In genomic region chr6:42049116-42049809, GRCh38 we compare ENCODE assay signal across 8 cellular contexts. TPM values are rescaled to one million over a fixed set of nuclear protein-coding genes. Genes with fewer than 3 reads are reported as not detected.
DNase-seq lines count a peak whose midpoint lies in the region; ATAC-seq, FAIRE-seq and TF ChIP-seq lines count a peak whose summit lies in the region.

No MANE protein-coding gene starts in this region.

- peak overlapping the region; percentile 67 to 77 (median 76) for H3K4me3 ChIP-seq in keratinocyte (ENCODE audit: control insufficient read depth in 2 of 3, extremely low read depth in 1 of 3, insufficient read depth in 2 of 3, low read depth in 1 of 3, low read length in 3 of 3)

- H3K36me3 ChIP-seq in keratinocyte (ENCODE audit: control insufficient read depth in 2 of 2, extremely low read depth in 1 of 2, insufficient read depth in 2 of 2, low read length in 2 of 2), result peaks cover 3 to 4% of the 10 kb centered on the region in 2 experiments

- peak overlapping the region; percentile 99 for H3K27ac Mint-ChIP-seq in activated CD4-positive, alpha-beta T cell treated with anti-CD3 and anti-CD28 coated beads, Interleukin-2, amount 10 ng/mL, durations not matched to agents 24 days and 14 days
- H3K27ac Mint-ChIP-seq in activated naive CD8-positive, alpha-beta T cell, result peak overlapping the region; percentile 98

- H3K27me3 ChIP-seq in keratinocyte (ENCODE audit: control insufficient read depth, extremely low read depth, insufficient read depth, low read length), result no peaks in the 10 kb centered on the region

- H3K27me3 Mint-ChIP-seq in activated CD4-positive, alpha-beta T cell treated with anti-CD3 and anti-CD28 coated beads, Interleukin-2, amount 10 ng/mL, durations not matched to agents 24 days and 14 days, result no peaks in the 10 kb centered on the region
- no peaks in the 10 kb centered on the region for H3K27me3 Mint-ChIP-seq in activated naive CD8-positive, alpha-beta T cell

- DNase-seq in activated CD4-positive, alpha-beta T cell treated with anti-CD3 and anti-CD28 coated beads, Interleukin-2, amount 10 ng/mL, durations not matched to agents 24 days and 14 days, result peak; percentile 71
- DNase-seq in activated CD4-positive, alpha-beta T cell treated with anti-CD3 and anti-CD28 coated beads, Interleukin-2, amount 50 U/mL, for 4 hours, result no peak
- DNase-seq in keratinocyte (ENCODE audit: low read depth, low spot score), result no peak
- DNase-seq in substantia nigra (lab: John Stamatoyannopoulos, UW), result peak in 2 of 49 donors; percentile 16 to 19
- DNase-seq in GM19238 (ENCODE audit: insufficient read length, low spot score), result no peak

- H3K9me3 ChIP-seq in keratinocyte (ENCODE audit: control insufficient read depth, low read depth, low read length), result no peaks in the 10 kb centered on the region

- H3K79me2 ChIP-seq in keratinocyte (ENCODE audit: control insufficient read depth, insufficient read depth, low read length), result peaks cover 9% of the 10 kb centered on the region

- H3K27ac ChIP-seq in keratinocyte (ENCODE audit: control insufficient read depth, insufficient read depth, low read length) (peak overlapping the region; percentile 66), substantia nigra (ENCODE audit: low read depth, low read length, poor library complexity, severe bottlenecking) (peak overlapping the region; percentile 72)

- dilution Hi-C loops in keratinocyte (cut with MboI; ENCODE audit: extremely low pct_ligation_motif_present, low sequenced_read_pairs), result no loop called here

- H3K4me2 ChIP-seq in keratinocyte (ENCODE audit: control insufficient read depth, extremely low read depth, insufficient read depth, low read depth, low read length), result peak overlapping the region; percentile 64

- no peak for FAIRE-seq in keratinocyte (lab: Jason Lieb, UNC)

- H3K4me1 ChIP-seq in keratinocyte (ENCODE audit: control insufficient read depth, extremely low read depth, insufficient read depth, low read length), result peaks cover 40% of the 10 kb centered on the region

- H3K9me1 ChIP-seq in keratinocyte (ENCODE audit: control insufficient read depth, extremely low read depth, insufficient read depth, low read length), result no peaks in the 10 kb centered on the region

- H2AFZ ChIP-seq in keratinocyte (ENCODE audit: control insufficient read depth, low read length), result peak overlapping the region; percentile 87

- no peak for TF ChIP-seq CTCF in keratinocyte (optimal IDR thresholded peaks at IDR 0.05 in 1 of 3, IDR thresholded peaks at IDR 0.05 in 1 of 3, conservative IDR thresholded peaks at IDR 0.05 in 1 of 3; ENCODE audit: extremely low read depth in 1 of 3, insufficient read depth in 2 of 3, low read length in 3 of 3)

- no peaks in the 10 kb centered on the region for H3K9me3 Mint-ChIP-seq in activated CD4-positive, alpha-beta T cell treated with anti-CD3 and anti-CD28 coated beads, Interleukin-2, amount 10 ng/mL, durations not matched to agents 24 days and 14 days
- no peaks in the 10 kb centered on the region for H3K9me3 Mint-ChIP-seq in activated naive CD8-positive, alpha-beta T cell (ENCODE audit: low read depth)

- peaks cover 71% of the 10 kb centered on the region for H3K4me1 Mint-ChIP-seq in activated CD4-positive, alpha-beta T cell treated with anti-CD3 and anti-CD28 coated beads, Interleukin-2, amount 10 ng/mL, durations not matched to agents 24 days and 14 days
- peaks cover 76% of the 10 kb centered on the region for H3K4me1 Mint-ChIP-seq in activated naive CD8-positive, alpha-beta T cell (ENCODE audit: low read depth)

- peaks cover 36% of the 10 kb centered on the region for H3K36me3 Mint-ChIP-seq in activated CD4-positive, alpha-beta T cell treated with anti-CD3 and anti-CD28 coated beads, Interleukin-2, amount 10 ng/mL, durations not matched to agents 24 days and 14 days (ENCODE audit: low read depth)
- H3K36me3 Mint-ChIP-seq in activated naive CD8-positive, alpha-beta T cell, result peaks cover 2% of the 10 kb centered on the region

- H3K4me3 Mint-ChIP-seq in activated CD4-positive, alpha-beta T cell treated with anti-CD3 and anti-CD28 coated beads, Interleukin-2, amount 10 ng/mL, durations not matched to agents 24 days and 14 days, result peak overlapping the region; percentile 98
- H3K4me3 Mint-ChIP-seq in activated naive CD8-positive, alpha-beta T cell, result peak overlapping the region; percentile 94

- ATAC-seq in HG02852 (IDR thresholded peaks at IDR 0.05; ENCODE audit: unreplicated experiment), result no peak
- no peak for ATAC-seq in HG03460 (IDR thresholded peaks at IDR 0.05; ENCODE audit: unreplicated experiment)

- H3K9ac ChIP-seq in keratinocyte (ENCODE audit: control insufficient read depth, extremely low read depth, insufficient read depth, low read length), result peak overlapping the region; percentile 81

- intact Hi-C loops in activated CD4-positive, alpha-beta T cell treated with anti-CD3 and anti-CD28 coated beads, Interleukin-2, amount 10 ng/mL, durations not matched to agents 24 days and 14 days (cut with micrococcal nuclease), result loop anchor here (2.0 kb wide), 2 partner anchors 52 to 128 kb away; partner anchors contain the start of genes BYSL and MED20

- no peaks in the 10 kb centered on the region for H4K20me1 ChIP-seq in keratinocyte (ENCODE audit: control insufficient read depth, extremely low read depth, insufficient read depth, low read length)

RNA-seq across cellular contexts. Expression of gene TAF8, which starts 1.1 kb away (rescaled TPM):
- 38.1 and 38.7 TPM in 2 replicates for total RNA-seq in activated CD4-positive, alpha-beta T cell treated with anti-CD3 and anti-CD28 coated beads, Interleukin-2, amount 10 ng/mL, durations not matched to agents 24 days and 14 days
- polyA plus RNA-seq in keratinocyte, result 13.2 to 19.8 TPM (median 15.9 TPM) in 3 replicates
- 2.2 TPM for polyA plus RNA-seq in keratinocyte (2011; ENCODE audit: low read depth)
- polyA plus RNA-seq in keratinocyte (2011; cell fraction: cytosol; rRNA removed), result 12.1 TPM in 2 replicates
- 17.3 and 17.6 TPM in 2 replicates for polyA plus RNA-seq in keratinocyte (2011; cell fraction: nucleus; rRNA removed)
- 7.6 and 10.4 TPM in 2 replicates for polyA plus RNA-seq in keratinocyte (2012; ENCODE audit: low replicate concordance)
- polyA minus RNA-seq in keratinocyte, result 24.8 to 35.4 TPM (median 24.9 TPM) in 3 replicates
- 9.4 TPM for polyA minus RNA-seq in keratinocyte (2011; cell fraction: cytosol; rRNA and poly(A)+ RNA removed)
- polyA minus RNA-seq in keratinocyte (2011; cell fraction: nucleus; rRNA and poly(A)+ RNA removed), result 9.6 and 17.1 TPM in 2 replicates
